Comparison of ENCODE assay signal across 4 cellular contexts in genomic region chr1:178555613-178556012, GRCh38. TPM values are rescaled to one million over a fixed set of nuclear protein-coding genes. Genes with fewer than 3 reads are reported as not detected.
"Had no signal": no experiment of that assay in that cellular context is flagged by ENCODE, and none has a peak within 500 bp of the region (broad histone marks: within the 10 kb centered on the region; RNA-seq: fewer than 3 reads in every experiment).

No MANE protein-coding gene starts in this region.

RNA-seq across cellular contexts. Expression of gene TEX35, which starts 42.7 kb away (rescaled TPM):
- polyA plus RNA-seq: adrenal gland, aorta, cardiac muscle cell had no signal

RNA-seq across cellular contexts. Expression of gene CLEC20A, which starts 58.8 kb away (rescaled TPM):
- polyA plus RNA-seq: adipose tissue, adrenal gland, aorta, cardiac muscle cell had no signal
